Comparison of ENCODE assay signal across 8 cellular contexts in the genomic region with DNA sequence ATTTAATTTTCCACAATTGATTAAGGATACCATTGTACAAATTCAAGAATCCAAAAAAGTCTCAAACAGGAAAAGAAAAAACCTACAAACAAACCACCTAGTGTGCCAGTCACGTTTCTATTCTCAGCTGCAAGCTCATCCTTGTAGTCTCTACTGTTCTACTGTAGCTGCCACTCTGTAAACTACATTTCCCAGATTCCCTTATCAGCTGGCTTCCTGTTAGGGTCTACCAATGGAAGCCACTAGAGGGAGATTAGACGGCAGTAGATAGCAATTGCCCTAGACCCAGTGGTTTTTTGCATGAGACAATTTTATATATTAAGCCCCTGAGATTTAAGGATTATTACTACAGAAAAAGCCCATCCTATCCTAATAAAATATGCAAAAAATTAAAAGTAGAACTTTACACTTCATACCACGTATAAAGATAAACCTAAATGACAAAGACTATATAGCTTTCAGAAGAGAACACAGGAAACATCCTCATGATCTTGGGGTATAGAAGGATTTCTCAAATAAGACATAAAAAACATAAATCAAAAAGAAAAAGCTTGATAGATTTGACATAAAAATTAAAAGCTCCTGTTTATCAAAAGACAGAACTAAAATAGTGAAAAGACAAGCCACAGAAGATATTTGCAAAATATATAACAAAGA. TPM values are rescaled to one million over a fixed set of nuclear protein-coding genes. Genes with fewer than 3 reads are reported as not detected.
DNase-seq lines count a peak whose midpoint lies in the region; ATAC-seq, FAIRE-seq and TF ChIP-seq lines count a peak whose summit lies in the region.

No MANE protein-coding gene starts in this region.

- intact Hi-C loops in activated CD4-positive, alpha-beta memory T cell treated with anti-CD3 and anti-CD28 coated beads for 36 hours (cut with micrococcal nuclease), result no loop called here

- no peaks in the 10 kb centered on the region for H3K36me3 Mint-ChIP-seq in activated CD4-positive, alpha-beta memory T cell treated with anti-CD3 and anti-CD28 coated beads for 36 hours

- peak; percentile 95 for FAIRE-seq in D721Med (lab: Jason Lieb, UNC)

- POLR2A ChIA-PET in activated CD4-positive, alpha-beta memory T cell treated with anti-CD3 and anti-CD28 coated beads for 36 hours (lab: Charles Lee), result interaction anchor here (0.7 kb wide), 1 partner anchor 104 kb away, joined by 3 read pairs; a partner anchor contains a TSS

- H3K36me3 ChIP-seq in cardiac muscle cell, result peaks cover 4% of the 10 kb centered on the region

- H3K27me3 ChIP-seq in cardiac muscle cell, result no peaks in the 10 kb centered on the region

- H3K4me3 ChIP-seq in WI38 (ENCODE audit: low read depth, low read length) (no peak overlapping the region), cardiac muscle cell (no peak overlapping the region)

- CTCF ChIA-PET in activated CD4-positive, alpha-beta memory T cell treated with anti-CD3 and anti-CD28 coated beads for 36 hours (lab: Charles Lee), result interaction anchor here (0.6 to 3.0 kb wide), 20 partner anchors 10 to 614 kb away, joined by 3 to 27 read pairs (median 3); a partner anchor contains a TSS

- H3K9me3 ChIP-seq in cardiac muscle cell (ENCODE audit: low read depth), result no peaks in the 10 kb centered on the region

- H3K27me3 Mint-ChIP-seq in activated CD4-positive, alpha-beta memory T cell treated with anti-CD3 and anti-CD28 coated beads for 36 hours, result peaks cover 8% of the 10 kb centered on the region

- H3K4me1 ChIP-seq in cardiac muscle cell (ENCODE audit: low read depth), result peaks cover 3% of the 10 kb centered on the region

- ATAC-seq in GM19043 (IDR thresholded peaks at IDR 0.05; ENCODE audit: low read depth, unreplicated experiment), result peak; percentile 82
- peak; percentile 78 for ATAC-seq in HG03280 (IDR thresholded peaks at IDR 0.05; ENCODE audit: unreplicated experiment)

- no peak overlapping the region for H3K27ac Mint-ChIP-seq in activated CD4-positive, alpha-beta memory T cell treated with anti-CD3 and anti-CD28 coated beads for 36 hours

- H3K4me1 Mint-ChIP-seq in activated CD4-positive, alpha-beta memory T cell treated with anti-CD3 and anti-CD28 coated beads for 36 hours (ENCODE audit: low read depth), result peaks cover 7% of the 10 kb centered on the region

- no peak overlapping the region for H3K4me3 Mint-ChIP-seq in activated CD4-positive, alpha-beta memory T cell treated with anti-CD3 and anti-CD28 coated beads for 36 hours

- DNase-seq in D721Med (ENCODE audit: insufficient read length, low spot score) (peak; percentile 79), NCI-H2227 (lab: John Stamatoyannopoulos, UW; ENCODE audit: unreplicated experiment) (peak; percentile 80), cardiac muscle cell (ENCODE audit: low read depth in 1 of 2, low spot score in 1 of 2) (peak; percentile 70 to 79), retina (peak; percentile 49)
- no peak for DNase-seq in activated CD4-positive, alpha-beta memory T cell treated with anti-CD3 and anti-CD28 coated beads for 36 hours

- H3K27ac ChIP-seq in cardiac muscle cell, result no peak overlapping the region

- peak; percentile 61 for TF ChIP-seq CTCF in D721Med (IDR thresholded peaks at IDR 0.05; ENCODE audit: insufficient read depth, missing control alignments)
- TF ChIP-seq CTCF in WI38 (IDR thresholded peaks at IDR 0.05; ENCODE audit: low read depth, low read length), result peak; percentile 75
- TF ChIP-seq CTCF in cardiac muscle cell (IDR thresholded peaks at IDR 0.05; ENCODE audit: low read depth, low read length), result peak; percentile 83

- H3K9me3 Mint-ChIP-seq in activated CD4-positive, alpha-beta memory T cell treated with anti-CD3 and anti-CD28 coated beads for 36 hours, result no peaks in the 10 kb centered on the region

RNA-seq across cellular contexts. Expression of a gene that starts 37.4 kb away (rescaled TPM):
- total RNA-seq in cardiac muscle cell, result 41.0 and 51.3 TPM in 2 replicates
- 51.7 and 65.5 TPM in 2 replicates for polyA plus RNA-seq in cardiac muscle cell
- 1 to 10 TPM; 6.0 to 6.1 TPM for total RNA-seq in activated CD4-positive, alpha-beta memory T cell treated with anti-CD3 and anti-CD28 coated beads for 36 hours
